Comparison of ENCODE assay signal across 8 cellular contexts in the genomic region with DNA sequence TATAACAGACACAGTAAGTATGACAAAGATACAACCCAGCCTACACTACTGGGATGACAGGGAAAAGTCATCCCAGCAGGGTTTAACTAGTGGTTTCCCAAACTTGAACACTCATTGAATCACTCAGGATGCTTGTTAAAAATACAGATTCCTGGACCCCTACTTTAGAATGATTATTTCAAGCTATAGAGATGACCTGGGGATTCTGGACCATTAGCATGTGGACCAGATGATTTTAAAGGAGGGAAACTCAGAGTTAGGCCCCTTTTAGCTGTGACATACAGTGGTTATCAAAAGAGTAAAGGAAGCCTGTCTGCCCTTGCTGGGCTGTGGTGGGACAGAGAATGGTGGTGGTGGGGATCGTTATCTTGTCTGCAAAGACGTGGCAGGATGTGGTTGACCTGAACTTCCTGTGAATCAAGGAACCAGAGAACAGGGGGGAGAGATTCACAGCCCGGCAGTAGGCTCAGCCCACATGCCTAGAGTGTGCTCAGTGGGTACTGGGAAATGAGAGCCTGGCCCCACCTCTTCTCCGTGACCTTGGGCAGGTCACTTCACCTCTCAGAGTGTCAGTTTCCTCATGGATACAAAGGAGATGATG.
A peak's percentile ranks its signal among the peaks of the same experiment; 100 is the strongest.
DNase-seq lines count a peak whose midpoint lies in the region; ATAC-seq and TF ChIP-seq lines count a peak whose summit lies in the region.

No MANE protein-coding gene starts in this region.

- H3K36me3 Mint-ChIP-seq in HFFc6 (ENCODE audit: low read depth) (0 out of 2 replicates have a peak, but pooled peaks cover 4% of the 10 kb centered on the region), mesothelial cell of epicardium (no peaks in the 10 kb centered on the region)
- H3K36me3 Mint-ChIP-seq in activated T-helper 17 cell treated with anti-CD3 and anti-CD28 coated beads, Interleukin-2, amount 50 U/mL, for 72 hours (ENCODE audit: low read depth): peaks cover 26% of the 10 kb centered on the region

- H3K27ac Mint-ChIP-seq in HFFc6 (peak overlapping the region; percentile 85), mesothelial cell of epicardium (no peak overlapping the region)
- H3K27ac Mint-ChIP-seq in activated T-helper 17 cell treated with anti-CD3 and anti-CD28 coated beads, Interleukin-2, amount 50 U/mL, for 72 hours: peak overlapping the region; percentile 89

- ATAC-seq in activated T-helper 17 cell treated with anti-CD3 and anti-CD28 coated beads, Interleukin-2, amount 50 U/mL, for 72 hours (replicated peaks): peak; percentile 62
- peak; percentile 25 for ATAC-seq in left lung

- H3K36me3 ChIP-seq in left lung: no peaks in the 10 kb centered on the region

- H3K27me3 Mint-ChIP-seq in HFFc6 (ENCODE audit: insufficient read depth): peaks cover 8% of the 10 kb centered on the region
- H3K27me3 Mint-ChIP-seq in activated T-helper 17 cell treated with anti-CD3 and anti-CD28 coated beads, Interleukin-2, amount 50 U/mL, for 72 hours: no peaks in the 10 kb centered on the region
- H3K27me3 Mint-ChIP-seq in mesothelial cell of epicardium (ENCODE audit: low read depth): peaks cover 32% of the 10 kb centered on the region

- H3K9me3 Mint-ChIP-seq in HFFc6 (no peaks in the 10 kb centered on the region), mesothelial cell of epicardium (no peaks in the 10 kb centered on the region)
- peaks cover 5% of the 10 kb centered on the region for H3K9me3 Mint-ChIP-seq in activated T-helper 17 cell treated with anti-CD3 and anti-CD28 coated beads, Interleukin-2, amount 50 U/mL, for 72 hours

- H3K4me3 ChIP-seq in left lung: no peak overlapping the region

- no peak for TF ChIP-seq CTCF in HFFc6 (IDR thresholded peaks at IDR 0.05)
- no peak for TF ChIP-seq CTCF in left lung (IDR thresholded peaks at IDR 0.05)
- TF ChIP-seq CTCF in mesothelial cell of epicardium (IDR thresholded peaks at IDR 0.05; ENCODE audit: unreplicated experiment): no peak

- H3K9me3 ChIP-seq in left lung: no peaks in the 10 kb centered on the region

- no peaks in the 10 kb centered on the region for H3K27me3 ChIP-seq in left lung

- H3K4me1 Mint-ChIP-seq in HFFc6 (ENCODE audit: low read depth) (peaks cover 60% of the 10 kb centered on the region), mesothelial cell of epicardium (peaks cover 13% of the 10 kb centered on the region)
- H3K4me1 Mint-ChIP-seq in activated T-helper 17 cell treated with anti-CD3 and anti-CD28 coated beads, Interleukin-2, amount 50 U/mL, for 72 hours: peaks cover 68% of the 10 kb centered on the region

- peak; percentile 39 for DNase-seq in HFFc6
- DNase-seq in RPMI8226: peak; percentile 71
- DNase-seq in left lung: peak; percentile 52 to 74
- DNase-seq in stimulated activated naive CD4-positive, alpha-beta T cell treated with Interleukin-2 at 50 U/mL for 16 hours (lab: John Stamatoyannopoulos, UW): peak; percentile 91
- DNase-seq in mesothelial cell of epicardium (ENCODE audit: low spot score in 2 of 2, unreplicated experiment in 2 of 2): no peak
- no peak for DNase-seq in NCI-H187 treated with DMSO at 0.1 percent for 48 hours (lab: John Stamatoyannopoulos, UW)
- no peak for DNase-seq in HuH-7.5 (ENCODE audit: low spot score)

- peaks cover 22 to 97% of the 10 kb centered on the region in 2 donors for H3K4me1 ChIP-seq in left lung

- peak overlapping the region in 1 of 2 donors; percentile 96 for H3K27ac ChIP-seq in left lung

- intact Hi-C loops in left lung (cut with DNase I): no loop called here

- H3K4me3 Mint-ChIP-seq in HFFc6: peak overlapping the region; percentile 22; the same call in 1 of the 2 replicates
- peak overlapping the region; percentile 64 for H3K4me3 Mint-ChIP-seq in activated T-helper 17 cell treated with anti-CD3 and anti-CD28 coated beads, Interleukin-2, amount 50 U/mL, for 72 hours
- H3K4me3 Mint-ChIP-seq in mesothelial cell of epicardium: no peak overlapping the region

Comparison
In these comparisons a context has a peak if more than half of its experiments do, and no peak if none do; other contexts are left out.
1. DNase-seq: peak in HFFc6 (single experiment), RPMI8226 (single experiment), left lung (2 of 2) and stimulated activated naive CD4-positive, alpha-beta T cell treated with Interleukin-2 at 50 U/mL for 16 hours (single experiment); none in mesothelial cell of epicardium (0 of 2), NCI-H187 treated with DMSO at 0.1 percent for 48 hours (single experiment) and HuH-7.5 (single experiment).